In the genomic region with DNA sequence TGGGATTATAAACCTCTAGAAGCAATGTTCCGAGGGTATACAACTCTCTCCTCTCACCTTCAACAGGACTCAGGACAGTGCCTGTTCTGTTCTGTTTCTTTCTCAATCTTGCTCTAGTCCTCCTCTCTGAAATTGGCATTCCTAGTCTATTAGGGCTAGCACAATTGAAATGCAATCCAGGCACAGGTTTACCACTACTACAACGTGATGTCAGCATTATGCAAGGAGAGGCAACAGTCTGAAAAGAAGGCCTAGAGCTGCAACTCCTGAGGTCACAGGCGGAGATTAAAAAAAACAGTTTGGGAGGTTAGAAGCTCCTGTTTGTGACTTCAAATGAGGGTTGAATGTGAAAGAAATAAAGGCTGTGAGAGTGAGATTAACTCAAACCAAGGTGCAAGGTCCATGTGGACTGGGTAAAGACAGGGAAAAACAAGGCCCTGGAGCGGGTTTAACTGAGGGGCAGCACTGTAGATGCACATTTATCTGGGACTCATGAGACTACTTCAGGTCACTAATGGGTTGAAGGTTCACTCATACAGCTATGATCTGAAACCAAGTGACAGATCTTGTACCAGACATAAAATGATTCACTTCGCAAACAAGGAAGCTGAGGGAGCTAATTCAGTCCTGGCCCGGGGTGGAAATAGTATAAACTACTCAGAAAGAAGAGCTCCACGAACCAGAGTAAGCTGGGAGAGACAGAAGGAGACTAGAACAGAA, we compare ENCODE assay signal across 15 cellular contexts. TPM values are rescaled to one million over a fixed set of nuclear protein-coding genes. Genes with fewer than 3 reads are reported as not detected.
A peak's percentile ranks its signal among the peaks of the same experiment; 100 is the strongest.
DNase-seq lines count a peak whose midpoint lies in the region; ATAC-seq and TF ChIP-seq lines count a peak whose summit lies in the region.
"Had no signal": no experiment of that assay in that cellular context is flagged by ENCODE, and none has a peak within 500 bp of the region (broad histone marks: within the 10 kb centered on the region; RNA-seq: fewer than 3 reads in every experiment).

No MANE protein-coding gene starts in this region.

- WGBS in esophagus, 2 donors = 80 to 82% methylated on average over 7 of the region's 7 CpGs
- 62 to 81% methylated on average over 5 to 7 of the region's 7 CpGs for WGBS in gastroesophageal sphincter (ENCODE audit: low coverage in 1 of 2), 2 donors

- H3K27me3 Mint-ChIP-seq in nephron progenitor cell (ENCODE audit: low read depth, poor library complexity) = no peaks in the 10 kb centered on the region

- no peak for ATAC-seq in gastroesophageal sphincter
- ATAC-seq in GM18907 (IDR thresholded peaks at IDR 0.05; ENCODE audit: unreplicated experiment) = no peak
- no peak for ATAC-seq in GM21367 (IDR thresholded peaks at IDR 0.05; ENCODE audit: unreplicated experiment)
- ATAC-seq: GM12878, HCT116 had no signal

- peaks cover 74% of the 10 kb centered on the region for H3K36me3 Mint-ChIP-seq in nephron progenitor cell (ENCODE audit: low read depth)

- peaks cover 8% of the 10 kb centered on the region for H3K79me2 ChIP-seq in ACC112 (ENCODE audit: control insufficient read depth, insufficient read depth, low read length, unreplicated experiment)

- DNase-seq in Peyer's patch (peak in 1 of 3 donors; percentile 57), nephron progenitor cell (no peak)
- no peak for DNase-seq in activated naive CD4-positive, alpha-beta T cell treated with Interleukin-2 at 50 U/mL for 16 hours
- DNase-seq: dermis blood vessel endothelial cell, glutamatergic neuron, ovary, T-helper 2 cell had no signal

- no peak overlapping the region for H2AFZ ChIP-seq in ACC112 (ENCODE audit: low read length, unreplicated experiment)

- H3K9me3 ChIP-seq in Peyer's patch (no peaks in the 10 kb centered on the region), esophagus (ENCODE audit: control insufficient read depth in 2 of 2, insufficient read depth in 1 of 2, low read depth in 1 of 2, low read length in 1 of 2) (no peaks in the 10 kb centered on the region), gastroesophageal sphincter (no peaks in the 10 kb centered on the region)
- H3K9me3 ChIP-seq: ovary had no signal

- TF ChIP-seq EP300 in gastroesophageal sphincter (IDR thresholded peaks at IDR 0.05) = no peak

- H3K27ac ChIP-seq in ACC112 (ENCODE audit: low read depth, low read length) = peak overlapping the region; percentile 1; the same call in 1 of the 2 replicates
- H3K27ac ChIP-seq in Peyer's patch = peak overlapping the region in 3 of 4 donors; percentile 20 to 82 (median 77)
- H3K27ac ChIP-seq in esophagus (ENCODE audit: low read depth in 2 of 2, low read length in 1 of 2) = peak overlapping the region; percentile 55 to 62
- no peak overlapping the region for H3K27ac ChIP-seq in gastroesophageal sphincter
- H3K27ac ChIP-seq: ovary had no signal

- H3K4me3 ChIP-seq in ACC112 (ENCODE audit: low read depth, low read length) (no peak overlapping the region), Peyer's patch (peak overlapping the region in 1 of 4 donors; percentile 15), esophagus (ENCODE audit: low read depth in 1 of 2, low read length in 2 of 2) (no peak overlapping the region), gastroesophageal sphincter (no peak overlapping the region)
- H3K4me3 ChIP-seq: GM12878, ovary had no signal

- H3K36me3 ChIP-seq in ACC112 (ENCODE audit: insufficient read depth, low read length) (peaks cover 26% of the 10 kb centered on the region), Peyer's patch (peaks cover 0 to 48% (median 0%) of the 10 kb centered on the region in 3 donors), esophagus (ENCODE audit: control insufficient read depth in 2 of 2, insufficient read depth in 2 of 2, low read length in 1 of 2) (peaks cover 5 to 9% of the 10 kb centered on the region in 2 donors), gastroesophageal sphincter (peaks cover 17 to 87% of the 10 kb centered on the region in 2 donors)
- H3K36me3 ChIP-seq: ovary had no signal

- no peak overlapping the region for H3K4me3 Mint-ChIP-seq in nephron progenitor cell
- H3K4me3 Mint-ChIP-seq: CD14-positive monocyte had no signal

- H3K4me1 ChIP-seq in ACC112 (ENCODE audit: control insufficient read depth, insufficient read depth, low read length, unreplicated experiment) = peaks cover 12% of the 10 kb centered on the region
- peaks cover 0 to 17% (median 2%) of the 10 kb centered on the region in 4 donors for H3K4me1 ChIP-seq in Peyer's patch
- H3K4me1 ChIP-seq in esophagus (ENCODE audit: control insufficient read depth in 2 of 2, insufficient read depth in 2 of 2, low read length in 1 of 2) = no peaks in the 10 kb centered on the region
- H3K4me1 ChIP-seq in gastroesophageal sphincter = peaks cover 0 to 2% (median 0%) of the 10 kb centered on the region in 3 donors

- H3K27me3 ChIP-seq in ACC112 (ENCODE audit: insufficient read depth, low read length) = no peaks in the 10 kb centered on the region
- H3K27me3 ChIP-seq in Peyer's patch = no peaks in the 10 kb centered on the region
- no peaks in the 10 kb centered on the region for H3K27me3 ChIP-seq in esophagus (ENCODE audit: control insufficient read depth in 1 of 2, insufficient read depth in 2 of 2, low read length in 2 of 2)
- no peaks in the 10 kb centered on the region for H3K27me3 ChIP-seq in gastroesophageal sphincter
- H3K27me3 ChIP-seq: ovary had no signal

- no peaks in the 10 kb centered on the region for H3K9me3 Mint-ChIP-seq in nephron progenitor cell
- H3K9me3 Mint-ChIP-seq: CD14-positive monocyte had no signal

- no peak for TF ChIP-seq POLR2A in Peyer's patch (IDR thresholded peaks at IDR 0.05)
- no peak for TF ChIP-seq POLR2A in gastroesophageal sphincter (IDR thresholded peaks at IDR 0.05)

- peak overlapping the region; percentile 44 for H3K27ac Mint-ChIP-seq in nephron progenitor cell

- no peaks in the 10 kb centered on the region for H3K4me1 Mint-ChIP-seq in nephron progenitor cell

- TF ChIP-seq CTCF in Peyer's patch (IDR thresholded peaks at IDR 0.05) (no peak), nephron progenitor cell (IDR thresholded peaks at IDR 0.05) (no peak), gastroesophageal sphincter (IDR thresholded peaks at IDR 0.05) (no peak)

RNA-seq across cellular contexts. Expression of gene AMFR, which starts 16.8 kb away (rescaled TPM):
- total RNA-seq in Peyer's patch = 100 to 1,000 TPM; 149 to 265 (median 170) TPM
- 10 to 100 TPM; 57.3 to 62.5 TPM for polyA plus RNA-seq in esophagus
- total RNA-seq in gastroesophageal sphincter = 100 to 1,000 TPM; 172 to 216 (median 194) TPM

RNA-seq across cellular contexts. Expression of gene NUDT21, which starts 42.6 kb away (rescaled TPM):
- total RNA-seq in Peyer's patch (10 to 100 TPM; 26.1 to 43.6 (median 34.2) TPM), gastroesophageal sphincter (10 to 100 TPM; 43.0 to 72.6 (median 55.6) TPM)
- polyA plus RNA-seq in esophagus = 10 to 100 TPM; 29.5 to 40.1 TPM

RNA-seq across cellular contexts. Expression of gene OGFOD1, which starts 42.8 kb away (rescaled TPM):
- total RNA-seq in Peyer's patch (10 to 100 TPM; 11.0 to 47.9 (median 18.0) TPM), gastroesophageal sphincter (10 to 100 TPM; 40.6 to 55.1 (median 50.4) TPM)
- 10 to 100 TPM in 1 of 2 donors, 1 to 10 TPM in 1; 9.9 to 16.8 TPM for polyA plus RNA-seq in esophagus

Comparison
In these comparisons a context has a peak if more than half of its experiments do, and no peak if none do; other contexts are left out.
1. H3K27ac ChIP-seq: peak in ACC112 (single experiment), Peyer's patch (3 of 4) and esophagus (2 of 2); none in gastroesophageal sphincter (0 of 4).